ENCODE assay signal across 10 cellular contexts in genomic region chr10:88926484-88927249, GRCh38. TPM values are rescaled to one million over a fixed set of nuclear protein-coding genes. Genes with fewer than 3 reads are reported as not detected.
DNase-seq lines count a peak whose midpoint lies in the region; ATAC-seq and TF ChIP-seq lines count a peak whose summit lies in the region.
"Had no signal": no experiment of that assay in that cellular context is flagged by ENCODE, and none has a peak within 500 bp of the region (broad histone marks: within the 10 kb centered on the region; RNA-seq: fewer than 3 reads in every experiment).

No MANE protein-coding gene starts in this region.

- no peaks in the 10 kb centered on the region for H3K36me3 ChIP-seq in hepatocyte (replicated peaks; ENCODE audit: insufficient read depth, low read depth)

- DNase-seq in Kasumi-1 (lab: John Stamatoyannopoulos, UW) = peak; percentile 6 to 18
- DNase-seq in amniotic epithelial cell (ENCODE audit: low read depth) = peak; percentile 98
- no peak for DNase-seq in hepatocyte (ENCODE audit: low spot score)
- DNase-seq in substantia nigra (lab: John Stamatoyannopoulos, UW) = no peak
- DNase-seq: cerebellar nuclear complex; NCI-H187; stimulated activated naive CD8-positive, alpha-beta T cell treated with anti-CD3 and anti-CD28 coated beads, Interleukin-15, amount 100 ng/mL, for 72 hours had no signal

- no peak overlapping the region for H2AFZ ChIP-seq in hepatocyte

- H3K4me1 ChIP-seq in hepatocyte (ENCODE audit: insufficient read depth) = peaks cover 10% of the 10 kb centered on the region

- no peaks in the 10 kb centered on the region for H4K20me1 ChIP-seq in hepatocyte (ENCODE audit: insufficient read depth, poor library complexity, severe bottlenecking)

- peak overlapping the region; percentile 72 for H3K27ac ChIP-seq in hepatocyte
- peak overlapping the region; percentile 18 for H3K27ac ChIP-seq in substantia nigra (ENCODE audit: low read depth, low read length, poor library complexity, severe bottlenecking)

- H3K4me2 ChIP-seq in hepatocyte = peak overlapping the region; percentile 26

- H3K9me3 ChIP-seq in hepatocyte (ENCODE audit: low read depth) = no peaks in the 10 kb centered on the region

- no peak for TF ChIP-seq CTCF in hepatocyte (IDR thresholded peaks at IDR 0.05; ENCODE audit: poor library complexity)

- no peaks in the 10 kb centered on the region for H3K79me2 ChIP-seq in hepatocyte

- H3K4me3 ChIP-seq in hepatocyte = no peak overlapping the region

- WGBS in hepatocyte (ENCODE audit: low lambda C conversion rate, missing lambda C conversion rate) = 50% methylated on average over 4 of the region's 4 CpGs

- no peak for ATAC-seq in HG02981 (IDR thresholded peaks at IDR 0.05; ENCODE audit: unreplicated experiment)
- no peak for ATAC-seq in GM18861 (IDR thresholded peaks at IDR 0.05; ENCODE audit: unreplicated experiment)
- ATAC-seq in HG03175 (IDR thresholded peaks at IDR 0.05; ENCODE audit: unreplicated experiment) = no peak
- ATAC-seq: stimulated activated naive CD8-positive, alpha-beta T cell treated with anti-CD3 and anti-CD28 coated beads, Interleukin-15, amount 100 ng/mL, for 72 hours had no signal

- no peaks in the 10 kb centered on the region for H3K27me3 ChIP-seq in hepatocyte

- H3K9me2 ChIP-seq in hepatocyte (replicated peaks; ENCODE audit: insufficient read depth) = no peaks in the 10 kb centered on the region

RNA-seq across cellular contexts. Expression of gene ACTA2, which starts 25.9 kb away (rescaled TPM):
- 218 and 231 TPM in 2 replicates for total RNA-seq in hepatocyte
- 207 and 251 TPM in 2 replicates for polyA plus RNA-seq in hepatocyte

RNA-seq across cellular contexts. Expression of gene STAMBPL1, which starts 46.6 kb away (rescaled TPM):
- 14.8 and 20.0 TPM in 2 replicates for total RNA-seq in hepatocyte
- 4.5 and 5.2 TPM in 2 replicates for polyA plus RNA-seq in hepatocyte

Comparison
In these comparisons a context has a peak if more than half of its experiments do, and no peak if none do; other contexts are left out.
1. DNase-seq: peak in Kasumi-1 (2 of 2) and amniotic epithelial cell (single experiment); none in hepatocyte (single experiment) and substantia nigra (0 of 49).